In the genomic region with DNA sequence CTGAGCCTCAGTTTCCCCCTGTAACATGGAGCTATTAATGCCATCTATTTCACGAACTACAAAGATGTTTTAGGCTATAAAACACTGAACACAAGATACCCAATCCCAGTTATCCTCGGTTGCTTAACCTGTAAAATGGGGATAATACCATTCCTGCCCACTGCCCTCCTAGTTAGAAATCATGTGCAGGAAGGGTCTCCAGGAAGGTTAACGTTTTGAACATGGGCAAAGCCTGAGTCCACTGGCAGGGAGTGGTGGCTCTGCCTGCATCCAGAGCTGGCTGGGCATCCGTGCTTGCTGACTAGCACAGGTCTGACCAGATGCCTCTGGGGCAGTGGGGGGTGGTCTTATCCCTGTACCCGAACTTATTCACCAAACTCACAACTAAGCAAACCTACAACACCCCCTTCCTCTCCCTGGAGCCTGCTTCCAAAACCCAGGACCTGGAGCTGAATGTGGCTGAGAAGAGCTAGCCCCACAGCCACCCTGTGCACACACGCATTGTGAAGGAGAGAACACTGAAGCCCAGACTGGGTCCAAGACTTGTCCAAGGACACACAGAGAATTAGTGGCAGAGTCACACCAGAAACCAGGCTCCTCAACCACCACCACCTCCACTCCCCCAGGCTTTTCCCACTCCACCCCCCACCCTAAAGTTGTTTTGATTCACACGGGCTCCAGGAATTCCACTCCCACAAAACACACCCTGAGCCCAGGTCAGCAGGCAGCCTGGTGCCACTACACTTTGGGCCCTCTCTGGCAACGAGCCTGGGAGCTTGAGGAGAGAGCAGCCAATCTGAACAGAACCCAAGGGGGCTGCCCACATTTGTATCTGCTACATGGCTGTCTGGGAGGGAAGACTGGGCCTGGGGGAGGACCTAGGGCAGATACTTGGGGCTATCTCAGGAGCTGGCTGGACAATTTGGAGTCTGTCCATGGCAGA, we compare ENCODE assay signal across 8 cellular contexts. TPM values are rescaled to one million over a fixed set of nuclear protein-coding genes. Genes with fewer than 3 reads are reported as not detected.
DNase-seq lines count a peak whose midpoint lies in the region; ATAC-seq and TF ChIP-seq lines count a peak whose summit lies in the region.

No MANE protein-coding gene starts in this region.

- H3K36me3 ChIP-seq in SK-N-SH (replicated peaks in 1 of 2; ENCODE audit: control insufficient read depth in 1 of 2, insufficient read depth in 2 of 2, low read length in 1 of 2) (no peaks in the 10 kb centered on the region), ectodermal cell (ENCODE audit: control insufficient read depth, insufficient read depth, low read length) (no peaks in the 10 kb centered on the region), smooth muscle cell (ENCODE audit: low read depth) (no peaks in the 10 kb centered on the region)

- POLR2A ChIA-PET in SK-N-SH (lab: Yijun Ruan, JAX): interaction anchor here (0.6 to 3.5 kb wide), 7 partner anchors 10 to 1729 kb away, joined by 3 to 18 read pairs (median 6); partner anchors contain the start of gene HNRNPR

- no peaks in the 10 kb centered on the region for H3K79me2 ChIP-seq in SK-N-SH (ENCODE audit: insufficient read depth)
- no peaks in the 10 kb centered on the region for H3K79me2 ChIP-seq in smooth muscle cell (ENCODE audit: low read depth)

- H3K9me3 ChIP-seq in SK-N-SH: no peaks in the 10 kb centered on the region
- no peaks in the 10 kb centered on the region for H3K9me3 ChIP-seq in ectodermal cell (ENCODE audit: control insufficient read depth, low read length)
- no peaks in the 10 kb centered on the region for H3K9me3 ChIP-seq in smooth muscle cell (replicated peaks; ENCODE audit: low read depth)

- H3K9ac ChIP-seq in SK-N-SH (peak overlapping the region; percentile 65; the same call in 1 of the 2 replicates), smooth muscle cell (ENCODE audit: low read depth) (no peak overlapping the region)

- H2AFZ ChIP-seq in SK-N-SH (ENCODE audit: low read depth) (no peak overlapping the region), smooth muscle cell (ENCODE audit: low read depth) (no peak overlapping the region)

- no peak for TF ChIP-seq EP300 in SK-N-SH (IDR thresholded peaks at IDR 0.05; ENCODE audit: borderline replicate concordance in 1 of 2, low read depth in 1 of 2, low read length in 1 of 2)

- H3K4me3 ChIP-seq in SK-N-SH (ENCODE audit: low read depth in 2 of 2, low read length in 1 of 2): peak overlapping the region; percentile 67 to 74; a peak in 3 of 4 replicates
- peak overlapping the region; percentile 65 for H3K4me3 ChIP-seq in ectodermal cell (ENCODE audit: insufficient read depth, low read depth, low read length)
- no peak overlapping the region for H3K4me3 ChIP-seq in smooth muscle cell

- CTCF ChIA-PET in SK-N-SH (lab: Yijun Ruan, JAX): interaction anchor here (0.8 to 29.7 kb wide), 9 partner anchors 9 to 183 kb away, joined by 3 to 503 read pairs (median 4); no protein-coding TSS in a partner anchor

- H3K27me3 ChIP-seq in SK-N-SH (ENCODE audit: insufficient read depth) (no peaks in the 10 kb centered on the region), ectodermal cell (ENCODE audit: control insufficient read depth, insufficient read depth, low read length, poor library complexity, severe bottlenecking) (peaks cover 33% of the 10 kb centered on the region), smooth muscle cell (ENCODE audit: low read depth) (peaks cover 4% of the 10 kb centered on the region)

- WGBS in SK-N-SH (ENCODE audit: low lambda C conversion rate): 59% methylated on average over 8 of the region's 8 CpGs
- 75 to 79% methylated on average over 8 of the region's 8 CpGs for WGBS in ectodermal cell, 2 experiments
- 82% methylated on average over 8 of the region's 8 CpGs for WGBS in smooth muscle cell (ENCODE audit: low lambda C conversion rate)

- H3K4me2 ChIP-seq in SK-N-SH (no peak overlapping the region), smooth muscle cell (peak overlapping the region; percentile 99)

- ATAC-seq in SK-N-SH treated with all-trans-retinoic acid at 6 μM for 48 hours: no peak
- ATAC-seq in GM21723 (IDR thresholded peaks at IDR 0.05; ENCODE audit: unreplicated experiment): no peak
- ATAC-seq in GM21360 (IDR thresholded peaks at IDR 0.05; ENCODE audit: unreplicated experiment): no peak
- no peak for ATAC-seq in HG02759 (IDR thresholded peaks at IDR 0.05; ENCODE audit: unreplicated experiment)

- peaks cover 11 to 38% of the 10 kb centered on the region in 2 experiments; a peak in 3 of 4 replicates for H3K4me1 ChIP-seq in SK-N-SH (ENCODE audit: control insufficient read depth in 1 of 2, insufficient read depth in 2 of 2, low read depth in 1 of 2, low read length in 1 of 2)
- peaks cover 46% of the 10 kb centered on the region for H3K4me1 ChIP-seq in ectodermal cell (ENCODE audit: control insufficient read depth, insufficient read depth, low read length)
- H3K4me1 ChIP-seq in smooth muscle cell (ENCODE audit: low read depth): peaks cover 21% of the 10 kb centered on the region

- H4K20me1 ChIP-seq in SK-N-SH (ENCODE audit: insufficient read depth) (no peaks in the 10 kb centered on the region), smooth muscle cell (ENCODE audit: low read depth) (no peaks in the 10 kb centered on the region)

- H3F3A ChIP-seq in SK-N-SH (replicated peaks; ENCODE audit: insufficient read depth) (peaks cover 18% of the 10 kb centered on the region), smooth muscle cell (ENCODE audit: low read depth) (no peaks in the 10 kb centered on the region)

- no peak for TF ChIP-seq CTCF in SK-N-SH (IDR thresholded peaks at IDR 0.05)
- no peak for TF ChIP-seq CTCF in smooth muscle cell (IDR thresholded peaks at IDR 0.05; ENCODE audit: borderline replicate concordance, insufficient read depth, poor library complexity, severe bottlenecking)

- DNase-seq in SK-N-SH (peak; percentile 51), NCI-H69 (lab: John Stamatoyannopoulos, UW) (peak; percentile 51), smooth muscle cell (lab: John Stamatoyannopoulos, UW; ENCODE audit: unreplicated experiment) (no peak)

- no peaks in the 10 kb centered on the region for H3K9me2 ChIP-seq in SK-N-SH

- H3K27ac ChIP-seq in SK-N-SH (ENCODE audit: low read depth in 2 of 2, low read length in 1 of 2) (no peak overlapping the region; a peak in 1 of 4 replicates), ectodermal cell (ENCODE audit: insufficient read depth, low read depth, low read length, poor library complexity, severe bottlenecking) (no peak overlapping the region), smooth muscle cell (ENCODE audit: low read depth) (no peak overlapping the region)

- TF ChIP-seq RAD21 in SK-N-SH (IDR thresholded peaks at IDR 0.05; ENCODE audit: low read length): no peak

TF ChIP-seq in SK-N-SH, 30 proteins besides CTCF, POLR2A, EP300 and RAD21 (continues in another document):
- TF ChIP-seq GATA2 (CRISPR knock-in tag; IDR thresholded peaks at IDR 0.05) (no peak), TEAD4 (IDR thresholded peaks at IDR 0.05; ENCODE audit: borderline replicate concordance, insufficient read depth) (no peak), FOXJ3 (CRISPR knock-in tag; IDR thresholded peaks at IDR 0.05) (no peak), NFIC (IDR thresholded peaks at IDR 0.05; ENCODE audit: borderline replicate concordance) (no peak), FOXM1 (IDR thresholded peaks at IDR 0.05; ENCODE audit: low read depth) (no peak), GABPA (IDR thresholded peaks at IDR 0.05; ENCODE audit: low read depth) (no peak), TCF12 (IDR thresholded peaks at IDR 0.05) (no peak)

RNA-seq across cellular contexts. Expression of gene E2F2, which starts 1.6 kb away (rescaled TPM):
- polyA plus RNA-seq in SK-N-SH (2012; rRNA removed) (0.43 and 0.44 TPM in 2 replicates), smooth muscle cell (1.4 and 2.1 TPM in 2 replicates)
- 0.30 and 0.47 TPM in 2 replicates for polyA plus RNA-seq in SK-N-SH (2012; cell fraction: cytosol; rRNA removed)
- polyA plus RNA-seq in SK-N-SH (2012; cell fraction: nucleus; rRNA removed): 1.1 and 1.7 TPM in 2 replicates
- polyA plus RNA-seq in ectodermal cell (2013, experiment 1 of 4): 8.1 TPM
- polyA plus RNA-seq in ectodermal cell (2013, experiment 2 of 4): 8.1 TPM
- 4.9 TPM for polyA plus RNA-seq in ectodermal cell (2013, experiment 3 of 4)
- 5.3 TPM for polyA plus RNA-seq in ectodermal cell (2013, experiment 4 of 4)
- total RNA-seq in smooth muscle cell: 0.63 and 1.2 TPM in 2 replicates

RNA-seq across cellular contexts. Expression of gene ID3, which starts 29.9 kb away (rescaled TPM):
- 394 and 504 TPM in 2 replicates for polyA plus RNA-seq in SK-N-SH (2012; rRNA removed)
- 247 and 268 TPM in 2 replicates for polyA plus RNA-seq in SK-N-SH (2012; cell fraction: cytosol; rRNA removed)
- polyA plus RNA-seq in SK-N-SH (2012; cell fraction: nucleus; rRNA removed): 1,333 and 1,662 TPM in 2 replicates
- polyA plus RNA-seq in ectodermal cell (2013, experiment 1 of 4): 294 TPM
- 317 TPM for polyA plus RNA-seq in ectodermal cell (2013, experiment 2 of 4)
- polyA plus RNA-seq in ectodermal cell (2013, experiment 3 of 4): 408 TPM
- polyA plus RNA-seq in ectodermal cell (2013, experiment 4 of 4): 442 TPM
- total RNA-seq in smooth muscle cell: 629 and 752 TPM in 2 replicates
- polyA plus RNA-seq in smooth muscle cell: 929 and 1,018 TPM in 2 replicates

RNA-seq across cellular contexts. Expression of gene ASAP3, which starts 45.4 kb away (rescaled TPM):
- polyA plus RNA-seq in SK-N-SH (2012; rRNA removed) (19.6 and 25.2 TPM in 2 replicates), smooth muscle cell (14.8 and 16.3 TPM in 2 replicates)
- polyA plus RNA-seq in SK-N-SH (2012; cell fraction: cytosol; rRNA removed): 8.6 and 12.3 TPM in 2 replicates
- polyA plus RNA-seq in SK-N-SH (2012; cell fraction: nucleus; rRNA removed): 75.5 and 82.9 TPM in 2 replicates
- polyA plus RNA-seq in ectodermal cell (2013, experiment 1 of 4): 10.2 TPM
- 11.6 TPM for polyA plus RNA-seq in ectodermal cell (2013, experiment 2 of 4)
- polyA plus RNA-seq in ectodermal cell (2013, experiment 3 of 4): 11.6 TPM
- 14.0 TPM for polyA plus RNA-seq in ectodermal cell (2013, experiment 4 of 4)
- total RNA-seq in smooth muscle cell: 16.2 and 28.9 TPM in 2 replicates
